ENCODE assay signal across 5 cellular contexts in the genomic region with DNA sequence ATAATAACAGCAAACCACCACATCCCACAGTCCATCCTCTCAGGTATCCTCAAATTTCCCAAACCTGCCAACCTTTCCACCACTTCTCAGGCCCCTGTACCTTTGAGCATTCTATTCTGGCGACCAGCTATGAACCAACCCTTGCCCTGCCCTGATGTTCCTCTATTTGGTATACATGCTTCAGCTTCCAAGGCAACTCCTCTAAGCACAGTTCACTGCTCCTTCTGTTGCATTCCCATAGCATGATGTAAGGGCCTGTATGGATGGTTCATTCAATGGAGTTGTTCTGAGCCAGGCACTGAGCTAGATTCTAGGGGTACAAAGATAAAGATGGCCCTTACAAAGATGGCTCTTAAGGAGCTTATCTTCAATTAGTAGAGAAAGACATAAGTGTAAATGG. TPM values are rescaled to one million over a fixed set of nuclear protein-coding genes. Genes with fewer than 3 reads are reported as not detected.
DNase-seq lines count a peak whose midpoint lies in the region; ATAC-seq, FAIRE-seq and TF ChIP-seq lines count a peak whose summit lies in the region.
"Not testable (repeated sequence)": the region's sequence is repeated elsewhere in the genome, so short reads cannot be mapped to it uniquely, and the experiment has no call there.

No MANE protein-coding gene starts in this region.

- H2AK5ac ChIP-seq in IMR-90 (ENCODE audit: low read depth, low read length), result not testable (repeated sequence)

- POLR2A ChIA-PET in IMR-90 (lab: Charles Lee; ENCODE audit: unreplicated experiment), result not testable (repeated sequence)

- in situ Hi-C loops in IMR-90 (cut with MboI; ENCODE audit: low sequenced_read_pairs), result not testable (repeated sequence)

- not testable (repeated sequence) for H3K4ac ChIP-seq in IMR-90 (ENCODE audit: low read depth, low read length)

- intact Hi-C loops in IMR-90 (cut with micrococcal nuclease); left lung (cut with DNase I): not testable (repeated sequence)

- not testable (repeated sequence) for H2AFZ ChIP-seq in IMR-90 (replicated peaks; ENCODE audit: low read length, poor library complexity); astrocyte (ENCODE audit: low read depth, low read length)

- not testable (repeated sequence) for H3K4me3 ChIP-seq in IMR-90 (ENCODE audit: insufficient read depth, low read depth, low read length); RWPE2 (ENCODE audit: severe bottlenecking); astrocyte (ENCODE audit: insufficient read depth, low read depth, low read length); left lung

- TF ChIP-seq POLR2A in IMR-90 (IDR thresholded peaks at IDR 0.05; ENCODE audit: low read depth, low read length), result not testable (repeated sequence)

- not testable (repeated sequence) for H3K4me1 Mint-ChIP-seq in astrocyte (ENCODE audit: low read depth, unreplicated experiment)

- not testable (repeated sequence) for H4K20me1 ChIP-seq in IMR-90 (ENCODE audit: insufficient read depth, low read length); astrocyte (ENCODE audit: insufficient read depth, low read length)

- H3K9me3 Mint-ChIP-seq in astrocyte (ENCODE audit: unreplicated experiment), result not testable (repeated sequence)

- TF ChIP-seq RAD21 in IMR-90 (IDR thresholded peaks at IDR 0.05; ENCODE audit: low read length), result not testable (repeated sequence)

- not testable (repeated sequence) for H3K27ac Mint-ChIP-seq in astrocyte (ENCODE audit: unreplicated experiment)

- H2AK9ac ChIP-seq in IMR-90 (replicated peaks; ENCODE audit: low read depth, low read length, poor library complexity), result not testable (repeated sequence)

- H4K5ac ChIP-seq in IMR-90 (ENCODE audit: low read depth, low read length), result not testable (repeated sequence)

- DNase-seq in IMR-90; RWPE2 (ENCODE audit: low spot score); astrocyte (ENCODE audit: low read depth); left lung: not testable (repeated sequence)

- not testable (repeated sequence) for H3K4me3 Mint-ChIP-seq in astrocyte (ENCODE audit: unreplicated experiment)

- H4K8ac ChIP-seq in IMR-90 (ENCODE audit: low read depth in 2 of 2, low read length in 2 of 2), result not testable (repeated sequence)

- not testable (repeated sequence) for H3K27ac ChIP-seq in IMR-90 (ENCODE audit: insufficient read depth, low read length); RWPE2 (ENCODE audit: poor library complexity, severe bottlenecking); astrocyte (ENCODE audit: low read depth, low read length); left lung

- H3K27me3 ChIP-seq in IMR-90 (ENCODE audit: control insufficient read depth, insufficient read depth, low read length); RWPE2 (ENCODE audit: insufficient read depth, poor library complexity, severe bottlenecking); astrocyte (ENCODE audit: insufficient read depth, low read length); left lung: not testable (repeated sequence)

- H3K4me1 ChIP-seq in IMR-90 (ENCODE audit: control insufficient read depth, insufficient read depth, low read length); RWPE2 (ENCODE audit: insufficient read depth, poor library complexity, severe bottlenecking); astrocyte (ENCODE audit: insufficient read depth, low read length); left lung: not testable (repeated sequence)

- dilution Hi-C loops in IMR-90 (cut with HindIII; ENCODE audit: low sequenced_read_pairs, unreplicated experiment), result not testable (repeated sequence)

- not testable (repeated sequence) for H2BK120ac ChIP-seq in IMR-90 (ENCODE audit: low read depth, low read length)

- H3K9me3 ChIP-seq in IMR-90 (ENCODE audit: control insufficient read depth, insufficient read depth, low read length); RWPE2 (ENCODE audit: severe bottlenecking); astrocyte (ENCODE audit: insufficient read depth, low read depth, low read length); left lung: not testable (repeated sequence)

- not testable (repeated sequence) for H3K79me1 ChIP-seq in IMR-90 (ENCODE audit: low read depth in 1 of 2, low read length in 2 of 2)

- not testable (repeated sequence) for H3K23ac ChIP-seq in IMR-90 (ENCODE audit: low read depth, low read length)

- H3K9ac ChIP-seq in IMR-90 (ENCODE audit: low read depth, low read length); astrocyte (ENCODE audit: low read length): not testable (repeated sequence)

- BruUV-seq in IMR-90 (replicated peaks; lab: Mats Ljungman, UMichigan), result not testable (repeated sequence)

- FAIRE-seq in astrocyte (lab: Jason Lieb, UNC), result peak; percentile 5

- H4K91ac ChIP-seq in IMR-90 (ENCODE audit: insufficient read depth, low read depth, low read length), result not testable (repeated sequence)

- not testable (repeated sequence) for H3K4me2 ChIP-seq in IMR-90 (ENCODE audit: low read depth, low read length); astrocyte (ENCODE audit: low read length)

- not testable (repeated sequence) for H2BK20ac ChIP-seq in IMR-90 (ENCODE audit: low read depth, low read length)

- H2BK5ac ChIP-seq in IMR-90 (ENCODE audit: low read depth, low read length, poor library complexity, severe bottlenecking), result not testable (repeated sequence)

- H3K9me1 ChIP-seq in IMR-90 (ENCODE audit: insufficient read depth, low read length), result not testable (repeated sequence)

- not testable (repeated sequence) for H3K56ac ChIP-seq in IMR-90 (ENCODE audit: extremely low read depth, insufficient read depth, low read length)

- H3K14ac ChIP-seq in IMR-90 (replicated peaks; ENCODE audit: low read depth, low read length), result not testable (repeated sequence)

- H2BK15ac ChIP-seq in IMR-90 (ENCODE audit: low read depth, low read length), result not testable (repeated sequence)

- H3K27me3 Mint-ChIP-seq in astrocyte (ENCODE audit: low read depth, unreplicated experiment), result not testable (repeated sequence)

- H3K36me3 Mint-ChIP-seq in astrocyte (ENCODE audit: low read depth, unreplicated experiment), result not testable (repeated sequence)

- ATAC-seq in IMR-90 (ENCODE audit: low read depth) (peak; percentile 42), RWPE2 (ENCODE audit: low read depth) (peak; percentile 35; the same call in 1 of the 3 replicates), esophagus mucosa (peak; percentile 36), left lung (peak; percentile 47)

- H3K79me2 ChIP-seq in astrocyte (ENCODE audit: insufficient read depth, low read length), result not testable (repeated sequence)

- TF ChIP-seq CTCF in IMR-90 (conservative IDR thresholded peaks at IDR 0.05; ENCODE audit: low read depth, low read length); RWPE2 (IDR thresholded peaks at IDR 0.05; ENCODE audit: poor library complexity, severe bottlenecking); astrocyte (IDR thresholded peaks at IDR 0.05; ENCODE audit: insufficient read depth, low read depth, low read length); left lung (IDR thresholded peaks at IDR 0.05): not testable (repeated sequence)

- H3K18ac ChIP-seq in IMR-90 (ENCODE audit: low read depth, low read length), result not testable (repeated sequence)

- CTCF ChIA-PET in IMR-90 (lab: Yijun Ruan, JAX), result not testable (repeated sequence)

- no CpG with 5 or more reads among the region's 1 CpG for WGBS in IMR-90 (ENCODE audit: extremely low coverage in 2 of 2, insufficient read length in 1 of 2), 2 experiments

- not testable (repeated sequence) for H3K36me3 ChIP-seq in IMR-90 (ENCODE audit: control insufficient read depth, insufficient read depth, low read length); RWPE2 (ENCODE audit: low read depth); astrocyte (ENCODE audit: insufficient read depth, low read length); left lung

RNA-seq across cellular contexts. Expression of a gene that starts 22.7 kb away (rescaled TPM):
- total RNA-seq in IMR-90 (2012; rRNA removed), result 51.7 and 55.4 TPM in 2 replicates
- polyA plus RNA-seq in IMR-90 (2012; rRNA removed), result 23.6 and 24.8 TPM in 2 replicates
- 22.3 and 24.0 TPM in 2 replicates for polyA plus RNA-seq in IMR-90 (2012; cell fraction: cytosol; rRNA removed)
- polyA plus RNA-seq in IMR-90 (2012; cell fraction: nucleus; rRNA removed; ENCODE audit: low replicate concordance), result 11.7 and 12.8 TPM in 2 replicates
- total RNA-seq in astrocyte, result 42.2 and 46.5 TPM in 2 replicates
- 33.6 TPM for total RNA-seq in esophagus mucosa
- 10 to 100 TPM; 37.9 to 38.4 TPM for total RNA-seq in left lung
